Comparison of ENCODE assay signal across 8 cellular contexts in the genomic region with DNA sequence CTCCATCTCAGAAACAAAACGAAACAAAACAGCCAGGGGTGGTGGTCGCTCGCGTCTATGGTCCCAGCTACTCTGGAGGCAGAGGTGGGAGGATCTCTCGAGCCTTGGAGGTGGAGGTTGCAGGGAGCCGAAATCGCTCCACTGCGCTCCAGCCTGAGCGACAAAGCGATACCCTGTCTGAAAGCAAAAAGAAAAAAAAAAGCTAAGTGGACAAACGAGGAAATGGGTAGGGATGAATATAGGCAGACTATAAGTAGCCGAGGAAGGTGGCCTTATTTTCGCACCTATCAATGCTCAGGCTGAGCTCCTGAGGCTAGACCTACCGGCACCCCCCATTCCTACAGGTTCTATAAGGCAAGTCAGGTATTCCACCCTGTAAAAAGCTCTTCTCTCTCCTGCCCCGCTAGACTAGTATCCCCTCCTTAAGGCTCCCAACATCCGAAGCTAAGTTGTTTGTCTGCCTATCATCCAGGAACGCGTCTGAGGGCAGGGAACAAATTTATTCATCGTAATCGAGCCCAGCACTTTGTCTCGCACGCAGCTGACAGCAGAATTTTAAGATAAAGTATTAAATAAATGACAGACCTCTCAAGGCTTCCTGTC. TPM values are rescaled to one million over a fixed set of nuclear protein-coding genes. Genes with fewer than 3 reads are reported as not detected.
A peak's percentile ranks its signal among the peaks of the same experiment; 100 is the strongest.
DNase-seq lines count a peak whose midpoint lies in the region; ATAC-seq and TF ChIP-seq lines count a peak whose summit lies in the region.

No MANE protein-coding gene starts in this region.

- DNase-seq in DMS153 (lab: John Stamatoyannopoulos, UW) (peak; percentile 67), RPMI8226 (peak; percentile 18), colonic mucosa (peak; percentile 21), NCI-H1694 (lab: John Stamatoyannopoulos, UW) (no peak)

- peak overlapping the region; percentile 80 to 97 for H3K9ac ChIP-seq in colonic mucosa (ENCODE audit: low read depth in 2 of 2, low read length in 2 of 2)

- no peaks in the 10 kb centered on the region for H3K9me3 ChIP-seq in colonic mucosa
- no peaks in the 10 kb centered on the region for H3K9me3 ChIP-seq in mesodermal cell (ENCODE audit: control insufficient read depth, low read length)

- TF ChIP-seq CTCF in colonic mucosa (IDR thresholded peaks at IDR 0.05), result no peak

- ATAC-seq in GM19438 (IDR thresholded peaks at IDR 0.05; ENCODE audit: low read depth, unreplicated experiment) (peak; percentile 34), HG03378 (IDR thresholded peaks at IDR 0.05; ENCODE audit: unreplicated experiment) (peak; percentile 42)

- no peaks in the 10 kb centered on the region for H3K27me3 ChIP-seq in colonic mucosa

- H3K27ac ChIP-seq in colonic mucosa, result peak overlapping the region; percentile 93
- H3K27ac ChIP-seq in mesodermal cell (ENCODE audit: low read depth, low read length, severe bottlenecking), result peak overlapping the region; percentile 6
- H3K27ac ChIP-seq in urinary bladder (ENCODE audit: low read depth), result peak overlapping the region; percentile 59

- H3K4me3 ChIP-seq in colonic mucosa (peak overlapping the region; percentile 94), mesodermal cell (ENCODE audit: extremely low read depth, insufficient read depth, low read length, poor library complexity, severe bottlenecking) (peak overlapping the region; percentile 77), urinary bladder (ENCODE audit: low read depth, low read length) (peak overlapping the region; percentile 67)

- H3K36me3 ChIP-seq in colonic mucosa, result no peaks in the 10 kb centered on the region
- H3K36me3 ChIP-seq in mesodermal cell (ENCODE audit: control insufficient read depth, insufficient read depth, low read length), result peaks cover 36% of the 10 kb centered on the region
- H3K36me3 ChIP-seq in urinary bladder (ENCODE audit: insufficient read depth), result no peaks in the 10 kb centered on the region

- WGBS in mesodermal cell (ENCODE audit: insufficient coverage in 2 of 2), 2 experiments, result 28 to 41% methylated on average over 13 to 15 of the region's 22 CpGs
- WGBS in urinary bladder, result 7% methylated on average over 22 of the region's 22 CpGs

- intact Hi-C loops in colonic mucosa (cut with DNase I), result no loop called here

- H3K4me1 ChIP-seq in colonic mucosa, result peaks cover 5% of the 10 kb centered on the region
- peaks cover 4% of the 10 kb centered on the region for H3K4me1 ChIP-seq in mesodermal cell (ENCODE audit: control insufficient read depth, insufficient read depth, low read length, poor library complexity, severe bottlenecking)
- H3K4me1 ChIP-seq in urinary bladder (ENCODE audit: insufficient read depth), result no peaks in the 10 kb centered on the region

RNA-seq across cellular contexts. Expression of a gene that starts 0.6 kb away (rescaled TPM):
- total RNA-seq in colonic mucosa, result 10 to 100 TPM; 13.4 to 15.8 TPM
- 12.6 TPM for polyA plus RNA-seq in mesodermal cell (2013, experiment 1 of 2)
- polyA plus RNA-seq in mesodermal cell (2013, experiment 2 of 2), result 16.9 TPM
- total RNA-seq in urinary bladder, result 38.8 TPM
- 8.9 TPM for polyA plus RNA-seq in urinary bladder

RNA-seq across cellular contexts. Expression of a gene that starts 9.5 kb away (rescaled TPM):
- total RNA-seq in colonic mucosa, result 10 to 100 TPM; 17.5 to 30.7 TPM
- polyA plus RNA-seq in mesodermal cell (2013, experiment 1 of 2), result 20.3 TPM
- 13.7 TPM for polyA plus RNA-seq in mesodermal cell (2013, experiment 2 of 2)
- total RNA-seq in urinary bladder, result 30.6 TPM
- polyA plus RNA-seq in urinary bladder, result 11.6 TPM

Comparison
In these comparisons a context has a peak if more than half of its experiments do, and no peak if none do; other contexts are left out.
1. H3K27ac ChIP-seq: peak in every context shown above with its lines; median percentile 93 in colonic mucosa; 59 in urinary bladder; 6 in mesodermal cell.